25 cellular contexts compared by ENCODE assay signal in genomic region chr9:83625120-83625710, GRCh38. TPM values are rescaled to one million over a fixed set of nuclear protein-coding genes. Genes with fewer than 3 reads are reported as not detected.
DNase-seq lines count a peak whose midpoint lies in the region; ATAC-seq lines count a peak whose summit lies in the region.
"Had no signal": no experiment of that assay in that cellular context is flagged by ENCODE, and none has a peak within 500 bp of the region (broad histone marks: within the 10 kb centered on the region; RNA-seq: fewer than 3 reads in every experiment).

No MANE protein-coding gene starts in this region.

- H3K27me3 ChIP-seq in CD4-positive, alpha-beta memory T cell (ENCODE audit: insufficient read depth, low read length): no peaks in the 10 kb centered on the region
- H3K27me3 ChIP-seq: esophagus squamous epithelium, MG63, transverse colon had no signal

- H3K27me3 Mint-ChIP-seq in activated CD4-positive, alpha-beta T cell treated with anti-CD3 and anti-CD28 coated beads, Interleukin-2, amount 10 ng/mL, durations not matched to agents 24 days and 14 days: no peaks in the 10 kb centered on the region
- no peaks in the 10 kb centered on the region for H3K27me3 Mint-ChIP-seq in CD4-positive, alpha-beta memory T cell
- H3K27me3 Mint-ChIP-seq in T-helper 17 cell (no peaks in the 10 kb centered on the region), immature natural killer cell (ENCODE audit: low read depth in 3 of 3) (peaks cover 0 to 8% (median 6%) of the 10 kb centered on the region in 3 donors)
- H3K27me3 Mint-ChIP-seq: stimulated activated memory B cell treated with anti-CD40 and anti-IgM and Interleukin-4, amounts not matched to agents 10 μg/mL and 1 μg/mL and 100 μg/mL, for 72 hours had no signal

- POLR2A ChIA-PET in CD4-positive, alpha-beta memory T cell (lab: Charles Lee; ENCODE audit: partially characterized antibody): interaction anchor here (3.4 kb wide), 1 partner anchor 83 kb away, joined by 59 read pairs; the partner anchor contains the start of gene UBQLN1

- H3K4me1 ChIP-seq in CD4-positive, alpha-beta memory T cell (ENCODE audit: insufficient read depth, low read length): peaks cover 24% of the 10 kb centered on the region

- CTCF ChIA-PET in CD4-positive, alpha-beta memory T cell (lab: Charles Lee; ENCODE audit: partially characterized antibody): interaction anchor here (1.1 to 3.0 kb wide), 4 partner anchors 15 to 288 kb away, joined by 3 to 26 read pairs (median 4); no protein-coding TSS in a partner anchor

- H3K27ac Mint-ChIP-seq in activated CD4-positive, alpha-beta T cell treated with anti-CD3 and anti-CD28 coated beads, Interleukin-2, amount 10 ng/mL, durations not matched to agents 24 days and 14 days: peak overlapping the region; percentile 3
- peak overlapping the region; percentile 0 to 87 (median 82) for H3K27ac Mint-ChIP-seq in CD4-positive, alpha-beta memory T cell
- peak overlapping the region; percentile 93 for H3K27ac Mint-ChIP-seq in T-helper 17 cell
- peak overlapping the region in 5 of 6 donors; percentile 56 to 92 (median 59) for H3K27ac Mint-ChIP-seq in immature natural killer cell

- H3K4me3 ChIP-seq in CD4-positive, alpha-beta memory T cell (ENCODE audit: low read length in 2 of 2): no peak overlapping the region
- H3K4me3 ChIP-seq: A549, esophagus squamous epithelium, MG63, transverse colon had no signal

- peaks cover 22% of the 10 kb centered on the region for H3K36me3 Mint-ChIP-seq in activated CD4-positive, alpha-beta T cell treated with anti-CD3 and anti-CD28 coated beads, Interleukin-2, amount 10 ng/mL, durations not matched to agents 24 days and 14 days (ENCODE audit: low read depth)
- peaks cover 15 to 29% of the 10 kb centered on the region in 2 donors for H3K36me3 Mint-ChIP-seq in CD4-positive, alpha-beta memory T cell
- no peaks in the 10 kb centered on the region for H3K36me3 Mint-ChIP-seq in T-helper 17 cell (ENCODE audit: low read depth)
- peaks cover 0 to 20% (median 7%) of the 10 kb centered on the region in 3 donors for H3K36me3 Mint-ChIP-seq in immature natural killer cell

- ATAC-seq in T-helper 17 cell (no peak), HG03045 (IDR thresholded peaks at IDR 0.05; ENCODE audit: unreplicated experiment) (no peak), GM18520 (IDR thresholded peaks at IDR 0.05; ENCODE audit: unreplicated experiment) (no peak)
- ATAC-seq: A549; left lobe of liver; stimulated activated memory B cell treated with anti-CD40 and anti-IgM and Interleukin-4, amounts not matched to agents 10 μg/mL and 1 μg/mL and 100 μg/mL, for 72 hours had no signal

- intact Hi-C loops in activated CD4-positive, alpha-beta T cell treated with anti-CD3 and anti-CD28 coated beads, Interleukin-2, amount 10 ng/mL, durations not matched to agents 24 days and 14 days (cut with micrococcal nuclease): loop anchor here (10.0 kb wide), 2 partner anchors 170 to 670 kb away; no protein-coding TSS in a partner anchor
- intact Hi-C loops in CD4-positive, alpha-beta memory T cell (cut with micrococcal nuclease): no loop called here

- no peak overlapping the region for H3K4me3 Mint-ChIP-seq in activated CD4-positive, alpha-beta T cell treated with anti-CD3 and anti-CD28 coated beads, Interleukin-2, amount 10 ng/mL, durations not matched to agents 24 days and 14 days
- H3K4me3 Mint-ChIP-seq in CD4-positive, alpha-beta memory T cell: peak overlapping the region in 3 of 8 donors; percentile 2 to 29 (median 3)
- H3K4me3 Mint-ChIP-seq in T-helper 17 cell (no peak overlapping the region), immature natural killer cell (peak overlapping the region in 4 of 5 donors; percentile 0 to 10 (median 4))
- H3K4me3 Mint-ChIP-seq: stimulated activated memory B cell treated with anti-CD40 and anti-IgM and Interleukin-4, amounts not matched to agents 10 μg/mL and 1 μg/mL and 100 μg/mL, for 72 hours had no signal

- H3K4me1 Mint-ChIP-seq in activated CD4-positive, alpha-beta T cell treated with anti-CD3 and anti-CD28 coated beads, Interleukin-2, amount 10 ng/mL, durations not matched to agents 24 days and 14 days: peaks cover 23% of the 10 kb centered on the region
- H3K4me1 Mint-ChIP-seq in CD4-positive, alpha-beta memory T cell: peaks cover 21 to 41% (median 33%) of the 10 kb centered on the region in 4 donors
- peaks cover 31% of the 10 kb centered on the region for H3K4me1 Mint-ChIP-seq in T-helper 17 cell
- H3K4me1 Mint-ChIP-seq in immature natural killer cell: peaks cover 26 to 40% of the 10 kb centered on the region in 2 donors

- H3K9me3 Mint-ChIP-seq in activated CD4-positive, alpha-beta T cell treated with anti-CD3 and anti-CD28 coated beads, Interleukin-2, amount 10 ng/mL, durations not matched to agents 24 days and 14 days: no peaks in the 10 kb centered on the region
- peaks cover 0 to 1% (median 0%) of the 10 kb centered on the region in 8 donors for H3K9me3 Mint-ChIP-seq in CD4-positive, alpha-beta memory T cell
- no peaks in the 10 kb centered on the region for H3K9me3 Mint-ChIP-seq in immature natural killer cell
- H3K9me3 Mint-ChIP-seq: stimulated activated memory B cell treated with anti-CD40 and anti-IgM and Interleukin-4, amounts not matched to agents 10 μg/mL and 1 μg/mL and 100 μg/mL, for 72 hours; T-helper 1 cell treated with Interleukin-12 subunit alpha and Interleukin-12 subunit beta and Interleukin-4 antibody, amounts not matched to agents 30 μg/mL and 1 μg/mL, for 36 hours had no signal

- H3K36me3 ChIP-seq in CD4-positive, alpha-beta memory T cell (ENCODE audit: insufficient read depth, low read length): no peaks in the 10 kb centered on the region
- H3K36me3 ChIP-seq: MG63 had no signal

- peak; percentile 54 for DNase-seq in activated CD4-positive, alpha-beta T cell treated with anti-CD3 and anti-CD28 coated beads, Interleukin-2, amount 10 ng/mL, durations not matched to agents 24 days and 14 days
- no peak for DNase-seq in activated CD4-positive, alpha-beta T cell treated with anti-CD3 and anti-CD28 coated beads, Interleukin-2, amount 50 U/mL, for 48 hours
- no peak for DNase-seq in CD4-positive, alpha-beta memory T cell
- DNase-seq in T-helper 17 cell: no peak
- DNase-seq in immature natural killer cell: no peak
- no peak for DNase-seq in amniotic stem cell (lab: John Stamatoyannopoulos, UW)
- DNase-seq: amygdala; central memory CD4-positive, alpha-beta T cell; effector CD4-positive, alpha-beta T cell; esophagus squamous epithelium; MG63; midbrain; NCI-H2029 treated with DMSO at 0.1 percent for 48 hours; NCI-H510A; nucleus accumbens; SHP77; stimulated activated CD4-positive, alpha-beta T cell treated with anti-CD3 and anti-CD28 coated beads, Interleukin-15, amount 100 ng/mL, for 24 hours; transverse colon had no signal

- H3K27ac ChIP-seq in CD4-positive, alpha-beta memory T cell (ENCODE audit: low read depth, low read length): no peak overlapping the region
- H3K27ac ChIP-seq: A549, C4-2B, transverse colon had no signal

- no peaks in the 10 kb centered on the region for H3K9me3 ChIP-seq in CD4-positive, alpha-beta memory T cell (ENCODE audit: control insufficient read depth in 1 of 2, low read length in 2 of 2)
- no peaks in the 10 kb centered on the region for H3K9me3 ChIP-seq in T-helper 17 cell (ENCODE audit: control insufficient read depth, low read length, poor library complexity, severe bottlenecking)
- H3K9me3 ChIP-seq: A549, esophagus squamous epithelium, MG63, transverse colon had no signal

RNA-seq across cellular contexts. Expression of gene IDNK, which starts 2.3 kb away (rescaled TPM):
- total RNA-seq in activated CD4-positive, alpha-beta T cell treated with anti-CD3 and anti-CD28 coated beads, Interleukin-2, amount 10 ng/mL, durations not matched to agents 24 days and 14 days: 4.5 and 5.1 TPM in 2 replicates
- total RNA-seq in CD4-positive, alpha-beta memory T cell: 10 to 100 TPM; 10.1 to 10.2 TPM
- 10 to 100 TPM; 18.8 to 24.9 TPM for polyA plus RNA-seq in CD4-positive, alpha-beta memory T cell
- total RNA-seq in T-helper 17 cell: 10 to 100 TPM in 1 of 2 donors, 1 to 10 TPM in 1; 5.0 to 10.3 TPM
- 10 to 100 TPM; 31.1 to 38.7 (median 33.9) TPM for polyA plus RNA-seq in immature natural killer cell

Comparison
In these comparisons a context has a peak if more than half of its experiments do, and no peak if none do; other contexts are left out.
1. H3K27ac Mint-ChIP-seq: peak in every context shown above with its lines; median percentile 93 in T-helper 17 cell; 82 in CD4-positive, alpha-beta memory T cell; 59 in immature natural killer cell; 3 in activated CD4-positive, alpha-beta T cell treated with anti-CD3 and anti-CD28 coated beads, Interleukin-2, amount 10 ng/mL, durations not matched to agents 24 days and 14 days.
2. H3K4me3 Mint-ChIP-seq: peak in immature natural killer cell (4 of 5); none in activated CD4-positive, alpha-beta T cell treated with anti-CD3 and anti-CD28 coated beads, Interleukin-2, amount 10 ng/mL, durations not matched to agents 24 days and 14 days (single experiment) and T-helper 17 cell (single experiment).